Comparison of ENCODE assay signal across 13 cellular contexts in the genomic region with DNA sequence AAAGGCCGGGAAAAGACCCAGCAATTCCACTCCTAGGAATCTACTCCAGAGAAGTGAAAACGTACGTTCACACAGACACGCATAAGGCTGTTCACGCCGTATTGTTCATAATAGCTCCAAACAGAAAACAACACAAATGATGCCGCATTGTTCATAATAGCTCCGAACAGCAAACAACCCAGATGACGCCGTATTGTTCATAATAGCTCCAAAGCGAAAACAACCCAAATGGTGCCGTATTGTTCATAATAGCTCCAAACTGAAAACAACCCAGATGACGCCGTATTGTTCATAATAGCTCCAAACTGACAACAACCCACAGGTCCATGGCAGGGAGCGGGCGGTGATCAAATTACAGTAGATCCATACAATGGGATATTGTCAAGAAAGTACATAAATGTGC.
A peak's percentile ranks its signal among the peaks of the same experiment; 100 is the strongest.
DNase-seq lines count a peak whose midpoint lies in the region; ATAC-seq, FAIRE-seq and TF ChIP-seq lines count a peak whose summit lies in the region.
"Had no signal": no experiment of that assay in that cellular context is flagged by ENCODE, and none has a peak within 500 bp of the region (broad histone marks: within the 10 kb centered on the region; RNA-seq: fewer than 3 reads in every experiment).

No MANE protein-coding gene starts in this region.

- intact Hi-C loops in HCT116 (cut with micrococcal nuclease), result loop anchor here (2.0 to 5.0 kb wide), 3 partner anchors 86 to 122 kb away; a partner anchor contains a TSS

- CTCF ChIA-PET in HCT116 (lab: Charles Lee) (interaction anchor here (0.9 to 1.0 kb wide), 2 partner anchors 132 to 319 kb away, joined by 3 to 6 read pairs; no protein-coding TSS in a partner anchor), H1 (lab: Charles Lee; ENCODE audit: partially characterized antibody) (interaction anchor here (0.6 to 1.3 kb wide), 4 partner anchors 10 to 314 kb away, joined by 3 to 4 read pairs (median 3); no protein-coding TSS in a partner anchor)
- CTCF ChIA-PET in activated CD8-positive, alpha-beta T cell treated with anti-CD3 and anti-CD28 coated beads, Interleukin-2, amount 10 ng/mL, durations not matched to agents 7 days and 5 days (lab: Charles Lee), result no interaction called here

- H3K14ac ChIP-seq in H1 (ENCODE audit: insufficient read length), result no peak overlapping the region

- H3K9me3 ChIP-seq in HCT116 (ENCODE audit: control insufficient read depth in 1 of 2, insufficient read depth in 1 of 2, low read depth in 1 of 2, low read length in 2 of 2) (peaks cover 0 to 6% of the 10 kb centered on the region in 2 experiments; a peak in 1 of 4 replicates), H1 (ENCODE audit: insufficient read depth in 2 of 2, low read depth in 1 of 2, low read length in 1 of 2) (peaks cover 0 to 11% of the 10 kb centered on the region in 2 experiments; a peak in 1 of 4 replicates)

- H3K27me3 ChIP-seq in HCT116 (ENCODE audit: insufficient read depth, low read length), result no peaks in the 10 kb centered on the region
- no peaks in the 10 kb centered on the region for H3K27me3 ChIP-seq in H1 (replicated peaks in 1 of 4; ENCODE audit: control insufficient read depth in 3 of 4, extremely low read depth in 1 of 4, insufficient read depth in 3 of 4, low read length in 3 of 4)

- no peaks in the 10 kb centered on the region for H3K9me3 Mint-ChIP-seq in activated CD8-positive, alpha-beta T cell treated with anti-CD3 and anti-CD28 coated beads, Interleukin-2, amount 10 ng/mL, durations not matched to agents 7 days and 5 days (ENCODE audit: insufficient read depth)
- H3K9me3 Mint-ChIP-seq: type B pancreatic cell had no signal

- H2BK20ac ChIP-seq in H1 (ENCODE audit: low read length), result no peak overlapping the region

- H3K18ac ChIP-seq in H1 (ENCODE audit: extremely low read depth, low read length), result no peak overlapping the region

- no peaks in the 10 kb centered on the region for H3K27me3 Mint-ChIP-seq in activated CD8-positive, alpha-beta T cell treated with anti-CD3 and anti-CD28 coated beads, Interleukin-2, amount 10 ng/mL, durations not matched to agents 7 days and 5 days (ENCODE audit: low read depth)
- H3K27me3 Mint-ChIP-seq: naive thymus-derived CD8-positive, alpha-beta T cell; type B pancreatic cell had no signal

- no peak overlapping the region for H4K8ac ChIP-seq in H1 (ENCODE audit: extremely low read depth, insufficient read depth, low read length)

- no peak overlapping the region for H3K4ac ChIP-seq in H1 (replicated peaks; ENCODE audit: insufficient read length, low read depth, low read length)

- no peaks in the 10 kb centered on the region for H3K79me2 ChIP-seq in HCT116 (ENCODE audit: insufficient read depth, low read length)
- peaks cover 0 to 8% of the 10 kb centered on the region in 2 experiments; a peak in 2 of 4 replicates for H3K79me2 ChIP-seq in H1 (ENCODE audit: control insufficient read depth in 1 of 2, insufficient read depth in 2 of 2, low read length in 2 of 2)

- TF ChIP-seq CTCF in 22Rv1 (IDR thresholded peaks at IDR 0.05) (no peak), HCT116 (IDR thresholded peaks at IDR 0.05 in 2 of 3, conservative IDR thresholded peaks at IDR 0.05 in 1 of 3; ENCODE audit: borderline replicate concordance in 1 of 3, insufficient read depth in 1 of 3, low read depth in 2 of 3, low read length in 2 of 3) (no peak), H1 (IDR thresholded peaks at IDR 0.05; ENCODE audit: control extremely low read depth in 1 of 3, insufficient read depth in 1 of 3, low read depth in 1 of 3, low read length in 3 of 3) (no peak)

- H2AK5ac ChIP-seq in H1 (ENCODE audit: low read depth, low read length), result no peak overlapping the region

- no peaks in the 10 kb centered on the region for H3K36me3 ChIP-seq in HCT116 (ENCODE audit: control insufficient read depth in 1 of 2, insufficient read depth in 2 of 2, low read length in 2 of 2)
- H3K36me3 ChIP-seq in H1 (ENCODE audit: control insufficient read depth in 2 of 4, insufficient read depth in 4 of 4, low read length in 3 of 4), result no peaks in the 10 kb centered on the region

- H3K36me3 Mint-ChIP-seq in activated CD8-positive, alpha-beta T cell treated with anti-CD3 and anti-CD28 coated beads, Interleukin-2, amount 10 ng/mL, durations not matched to agents 7 days and 5 days (ENCODE audit: low read depth), result peaks cover 16% of the 10 kb centered on the region

- peaks cover 16 to 34% of the 10 kb centered on the region in 2 experiments for H3K4me1 ChIP-seq in HCT116 (ENCODE audit: control insufficient read depth in 1 of 2, insufficient read depth in 2 of 2, low read length in 2 of 2)
- no peaks in the 10 kb centered on the region; a peak in 1 of 7 replicates for H3K4me1 ChIP-seq in H1 (replicated peaks in 1 of 4; ENCODE audit: control insufficient read depth in 3 of 4, insufficient read depth in 4 of 4, low read length in 3 of 4)

- peak; percentile 83 for ATAC-seq in HCT116
- no peak for ATAC-seq in GM21423 (IDR thresholded peaks at IDR 0.05; ENCODE audit: unreplicated experiment)
- ATAC-seq in activated CD8-positive, alpha-beta T cell treated with anti-CD3 and anti-CD28 coated beads, Interleukin-2, amount 10 ng/mL, durations not matched to agents 7 days and 5 days, result no peak
- ATAC-seq: naive thymus-derived CD8-positive, alpha-beta T cell had no signal

- no peaks in the 10 kb centered on the region; the same call in 1 of the 2 replicates for H3K79me1 ChIP-seq in H1 (ENCODE audit: low read depth, low read length)

- no peak overlapping the region for H4K5ac ChIP-seq in H1 (ENCODE audit: insufficient read length, low read depth, low read length)

- H3K9me2 ChIP-seq in HCT116 (ENCODE audit: insufficient read depth), result no peaks in the 10 kb centered on the region

- peak overlapping the region; percentile 52 to 56 for H3K4me3 ChIP-seq in HCT116 (replicated peaks in 1 of 2; ENCODE audit: low read depth in 1 of 2, low read length in 2 of 2)
- no peak overlapping the region for H3K4me3 ChIP-seq in H1 (ENCODE audit: extremely low read depth in 1 of 4, insufficient read depth in 2 of 4, low read depth in 3 of 4, low read length in 4 of 4)

- no peaks in the 10 kb centered on the region; the same call in 1 of the 2 replicates for H3K23me2 ChIP-seq in H1 (ENCODE audit: low read depth, low read length)

- H3K4me2 ChIP-seq in HCT116 (ENCODE audit: low read length) (peak overlapping the region; percentile 63), H1 (ENCODE audit: insufficient read depth in 1 of 2, low read depth in 2 of 2, low read length in 2 of 2) (no peak overlapping the region)

- 83% methylated on average over 16 of the region's 16 CpGs; no CpG with 5 or more reads in 1 of the 2 experiments for WGBS in H1 (ENCODE audit: extremely low coverage in 1 of 2, insufficient coverage in 1 of 2, insufficient read length in 1 of 2, insufficient replicate concordance in 2 of 2, low coverage in 1 of 2, low lambda C conversion rate in 2 of 2, missing lambda C conversion rate in 1 of 2), 2 experiments

- RAD21 ChIA-PET in HCT116 (lab: Charles Lee; ENCODE audit: low non-redundant PET in 1 of 2, low total read pairs in 2 of 2, uncharacterized antibody in 2 of 2, unreplicated experiment in 2 of 2), result interaction anchor here in 1 of 2 experiments (1.2 kb wide), 1 partner anchor 309 kb away, joined by 4 read pairs; no protein-coding TSS in a partner anchor

- H2AFZ ChIP-seq in HCT116 (ENCODE audit: low read depth, low read length, poor library complexity, severe bottlenecking), result no peak overlapping the region
- no peak overlapping the region for H2AFZ ChIP-seq in H1 (ENCODE audit: low read length)

- no peak overlapping the region for H2BK12ac ChIP-seq in H1 (ENCODE audit: low read depth, low read length)

- H3K9ac ChIP-seq in HCT116 (ENCODE audit: low read length), result peak overlapping the region; percentile 52
- no peak overlapping the region for H3K9ac ChIP-seq in H1 (replicated peaks in 1 of 4; ENCODE audit: extremely low read depth in 1 of 4, low read depth in 3 of 4, low read length in 3 of 4)

- H3K56ac ChIP-seq in H1 (replicated peaks; ENCODE audit: insufficient read length, low read depth, low read length), result no peak overlapping the region

- H3K27ac ChIP-seq in 22Rv1 (0 out of 2 replicates have a peak overlapping the region, but pooled peaks have one; percentile 24), HCT116 (ENCODE audit: low read depth, low read length) (peak overlapping the region; percentile 60), H1 (ENCODE audit: low read depth, low read length) (no peak overlapping the region)

- no peak overlapping the region for H2BK5ac ChIP-seq in H1 (ENCODE audit: low read depth, low read length)

- H4K20me1 ChIP-seq in HCT116 (ENCODE audit: insufficient read depth), result no peaks in the 10 kb centered on the region
- peaks cover 0 to 3% of the 10 kb centered on the region in 2 experiments for H4K20me1 ChIP-seq in H1 (replicated peaks in 1 of 2; ENCODE audit: control insufficient read depth in 1 of 2, insufficient read depth in 2 of 2, low read length in 2 of 2)

- no peak overlapping the region for H3K4me3 Mint-ChIP-seq in activated CD8-positive, alpha-beta T cell treated with anti-CD3 and anti-CD28 coated beads, Interleukin-2, amount 10 ng/mL, durations not matched to agents 7 days and 5 days
- H3K4me3 Mint-ChIP-seq: type B pancreatic cell had no signal

- no peak overlapping the region for H4K91ac ChIP-seq in H1 (replicated peaks; ENCODE audit: insufficient read length, low read length)

- no peak overlapping the region for H2BK120ac ChIP-seq in H1 (replicated peaks; ENCODE audit: low read depth, low read length)

- H3K4me1 Mint-ChIP-seq in activated CD8-positive, alpha-beta T cell treated with anti-CD3 and anti-CD28 coated beads, Interleukin-2, amount 10 ng/mL, durations not matched to agents 7 days and 5 days (ENCODE audit: low read depth), result peaks cover 18% of the 10 kb centered on the region

- TF ChIP-seq EP300 in H1 (IDR thresholded peaks at IDR 0.05; ENCODE audit: borderline replicate concordance in 1 of 2, low read depth in 2 of 2, low read length in 2 of 2), result no peak

- TF ChIP-seq POLR2A in HCT116 (IDR thresholded peaks at IDR 0.05; ENCODE audit: borderline replicate concordance, extremely low read depth, insufficient read depth, insufficient read length), result no peak
- no peak for TF ChIP-seq POLR2A in H1 (IDR thresholded peaks at IDR 0.05; ENCODE audit: control extremely low read depth in 1 of 2, low read depth in 2 of 2, low read length in 2 of 2)

- no peak overlapping the region for H2BK15ac ChIP-seq in H1 (ENCODE audit: low read length)

- peak; percentile 97 for DNase-seq in HCT116 (ENCODE audit: low read depth, low spot score)
- DNase-seq in NCI-H748 treated with DMSO at 0.1 percent for 48 hours (lab: John Stamatoyannopoulos, UW), result peak; percentile 82
- no peak for DNase-seq in H1 (ENCODE audit: low read depth in 1 of 2, low spot score in 2 of 2)
- DNase-seq in NCI-H446 (lab: John Stamatoyannopoulos, UW), result no peak
- DNase-seq in T-helper 1 cell, result no peak
- no peak for DNase-seq in activated CD8-positive, alpha-beta T cell treated with anti-CD3 and anti-CD28 coated beads, Interleukin-2, amount 10 ng/mL, durations not matched to agents 7 days and 5 days
- DNase-seq: activated naive CD4-positive, alpha-beta T cell treated with Interleukin-2 at 50 U/mL for 16 hours; Kasumi-1; stimulated activated CD8-positive, alpha-beta memory T cell treated with anti-CD3 and anti-CD28 coated beads, Interleukin-4, amount 100 ng/mL, for 48 hours had no signal

- peak; percentile 82 for FAIRE-seq in H1 (lab: Jason Lieb, UNC)

- no TSS peak for BruUV-seq in HCT116 (replicated peaks; lab: Mats Ljungman, UMichigan)

- H3K27ac Mint-ChIP-seq in activated CD8-positive, alpha-beta T cell treated with anti-CD3 and anti-CD28 coated beads, Interleukin-2, amount 10 ng/mL, durations not matched to agents 7 days and 5 days, result no peak overlapping the region
- H3K27ac Mint-ChIP-seq: type B pancreatic cell had no signal

- TF ChIP-seq RAD21 in HCT116 (IDR thresholded peaks at IDR 0.05; ENCODE audit: low read depth) (no peak), H1 (IDR thresholded peaks at IDR 0.05 in 1 of 2, conservative IDR thresholded peaks at IDR 0.05 in 1 of 2; ENCODE audit: low read depth in 2 of 2, low read length in 2 of 2) (no peak)

- no peak overlapping the region for H3K23ac ChIP-seq in H1 (ENCODE audit: insufficient read length)

- POLR2A ChIA-PET in HCT116 (lab: Charles Lee) (interaction anchor here (0.6 to 1.2 kb wide), 4 partner anchors 8 to 103 kb away, joined by 3 to 4 read pairs (median 3); no protein-coding TSS in a partner anchor), H1 (lab: Charles Lee; ENCODE audit: partially characterized antibody) (no interaction called here)
- POLR2A ChIA-PET in activated CD8-positive, alpha-beta T cell treated with anti-CD3 and anti-CD28 coated beads, Interleukin-2, amount 10 ng/mL, durations not matched to agents 7 days and 5 days (lab: Charles Lee), result no interaction called here

Comparison
In these comparisons a context has a peak if more than half of its experiments do, and no peak if none do; other contexts are left out.
1. DNase-seq: peak in HCT116 (single experiment) and NCI-H748 treated with DMSO at 0.1 percent for 48 hours (single experiment); none in H1 (0 of 2), NCI-H446 (0 of 2), T-helper 1 cell (0 of 5) and activated CD8-positive, alpha-beta T cell treated with anti-CD3 and anti-CD28 coated beads, Interleukin-2, amount 10 ng/mL, durations not matched to agents 7 days and 5 days (single experiment).
2. H3K4me3 ChIP-seq: peak in HCT116 (2 of 2); none in H1 (0 of 4).